Comparison of ENCODE assay signal across 8 cellular contexts in the genomic region with DNA sequence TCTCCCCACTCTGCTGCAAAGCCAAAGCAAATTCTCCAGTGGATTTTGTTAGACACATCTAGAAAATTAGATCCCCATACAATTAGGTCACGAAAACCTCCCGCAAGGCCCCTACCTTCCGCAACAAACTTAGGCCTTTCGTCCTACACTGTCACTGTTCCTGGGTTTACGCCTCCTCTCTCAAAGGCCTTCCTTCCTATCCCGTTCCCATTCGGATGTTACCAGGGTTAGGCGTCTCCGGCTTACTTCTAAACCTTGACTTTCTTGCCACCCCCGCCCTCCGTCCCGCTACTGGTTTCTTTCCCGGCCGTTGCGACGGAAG. TPM values are rescaled to one million over a fixed set of nuclear protein-coding genes. Genes with fewer than 3 reads are reported as not detected.
DNase-seq lines count a peak whose midpoint lies in the region; ATAC-seq lines count a peak whose summit lies in the region.

No MANE protein-coding gene starts in this region.

- H3K4me3 Mint-ChIP-seq in activated naive CD8-positive, alpha-beta T cell treated with anti-CD3 and anti-CD28 coated beads for 36 hours, result peak overlapping the region; percentile 99
- peak overlapping the region; percentile 95 to 100 (median 100) for H3K4me3 Mint-ChIP-seq in immature natural killer cell

- H3K9me3 Mint-ChIP-seq in activated naive CD8-positive, alpha-beta T cell treated with anti-CD3 and anti-CD28 coated beads for 36 hours, result no peaks in the 10 kb centered on the region
- H3K9me3 Mint-ChIP-seq in immature natural killer cell, result no peaks in the 10 kb centered on the region

- H3K27me3 Mint-ChIP-seq in activated naive CD8-positive, alpha-beta T cell treated with anti-CD3 and anti-CD28 coated beads for 36 hours, result no peaks in the 10 kb centered on the region
- H3K27me3 Mint-ChIP-seq in immature natural killer cell (ENCODE audit: low read depth in 3 of 3), result peaks cover 9 to 13% (median 12%) of the 10 kb centered on the region in 3 donors

- H3K4me1 Mint-ChIP-seq in activated naive CD8-positive, alpha-beta T cell treated with anti-CD3 and anti-CD28 coated beads for 36 hours, result peaks cover 29% of the 10 kb centered on the region
- H3K4me1 Mint-ChIP-seq in immature natural killer cell, result peaks cover 38 to 61% of the 10 kb centered on the region in 2 donors

- ATAC-seq in HG03159 (IDR thresholded peaks at IDR 0.05; ENCODE audit: unreplicated experiment), result peak; percentile 10

- DNase-seq in SHP77 treated with DMSO at 0.1 percent for 48 hours (lab: John Stamatoyannopoulos, UW) (peak; percentile 73), SHP77 (lab: John Stamatoyannopoulos, UW) (no peak), immature natural killer cell (no peak), substantia nigra (lab: John Stamatoyannopoulos, UW) (no peak), OCI-M1 (lab: John Stamatoyannopoulos, UW) (no peak)
- DNase-seq in activated naive CD8-positive, alpha-beta T cell treated with anti-CD3 and anti-CD28 coated beads for 36 hours, result no peak
- DNase-seq in stimulated activated CD4-positive, alpha-beta T cell treated with anti-CD3 and anti-CD28 coated beads, Interleukin-12 subunit alpha, Interleukin-12 subunit beta, amount 100 ng/mL, for 4 hours, result no peak

- H3K27ac Mint-ChIP-seq in activated naive CD8-positive, alpha-beta T cell treated with anti-CD3 and anti-CD28 coated beads for 36 hours, result peak overlapping the region; percentile 100
- H3K27ac Mint-ChIP-seq in immature natural killer cell, result peak overlapping the region; percentile 91 to 100 (median 99)

- H3K27ac ChIP-seq in substantia nigra (ENCODE audit: low read depth, low read length, poor library complexity, severe bottlenecking), result peak overlapping the region; percentile 97

- peaks cover 28% of the 10 kb centered on the region for H3K36me3 Mint-ChIP-seq in activated naive CD8-positive, alpha-beta T cell treated with anti-CD3 and anti-CD28 coated beads for 36 hours
- peaks cover 0 to 27% (median 21%) of the 10 kb centered on the region in 3 donors for H3K36me3 Mint-ChIP-seq in immature natural killer cell

RNA-seq across cellular contexts. Expression of a gene that starts 0.8 kb away (rescaled TPM):
- 10 to 100 TPM; 52.3 to 56.2 TPM for total RNA-seq in activated naive CD8-positive, alpha-beta T cell treated with anti-CD3 and anti-CD28 coated beads for 36 hours
- 10 to 100 TPM; 23.0 to 53.1 (median 31.2) TPM for polyA plus RNA-seq in immature natural killer cell

RNA-seq across cellular contexts. Expression of a gene that starts 32.6 kb away (rescaled TPM):
- total RNA-seq in activated naive CD8-positive, alpha-beta T cell treated with anti-CD3 and anti-CD28 coated beads for 36 hours, result 10 to 100 TPM; 25.3 to 26.4 TPM
- 1 to 10 TPM; 1.6 to 5.2 (median 1.7) TPM for polyA plus RNA-seq in immature natural killer cell
